1 cellular context compared by ENCODE assay signal in genomic region chr11:19101803-19102520, GRCh38.
TF ChIP-seq lines count a peak whose summit lies in the region.

No MANE protein-coding gene starts in this region.

TF ChIP-seq in HepG2, 621 proteins besides CTCF, POLR2A, EP300 and RAD21:
- no peak for TF ChIP-seq SIX1 (CRISPR knock-in tag; IDR thresholded peaks at IDR 0.05; ENCODE audit: borderline replicate concordance)
- no peak for TF ChIP-seq SP2 (CRISPR knock-in tag; IDR thresholded peaks at IDR 0.05)
- TF ChIP-seq TRIM24 (CRISPR knock-in tag; IDR thresholded peaks at IDR 0.05) = no peak
- no peak for TF ChIP-seq KLF16 (CRISPR knock-in tag; IDR thresholded peaks at IDR 0.05)
- no peak for TF ChIP-seq HIC2 (CRISPR knock-in tag; IDR thresholded peaks at IDR 0.05; ENCODE audit: low read depth)
- TF ChIP-seq MEIS1 (CRISPR knock-in tag; IDR thresholded peaks at IDR 0.05; ENCODE audit: borderline replicate concordance) = no peak
- TF ChIP-seq SRSF9 (IDR thresholded peaks at IDR 0.05; ENCODE audit: borderline replicate concordance, insufficient read depth, low read depth, low read length, poor library complexity, severe bottlenecking) = no peak
- TF ChIP-seq SMARCC2 (IDR thresholded peaks at IDR 0.05) = no peak
- no peak for TF ChIP-seq SETDB1 (CRISPR knock-in tag; IDR thresholded peaks at IDR 0.05; ENCODE audit: borderline replicate concordance)
- TF ChIP-seq RFX5 (IDR thresholded peaks at IDR 0.05; ENCODE audit: low read depth, low read length) = no peak
- no peak for TF ChIP-seq ATF3 (CRISPR knock-in tag; IDR thresholded peaks at IDR 0.05)
- no peak for TF ChIP-seq ZKSCAN1 (IDR thresholded peaks at IDR 0.05; ENCODE audit: low read length)
- no peak for TF ChIP-seq ZFYVE20 (CRISPR knock-in tag; IDR thresholded peaks at IDR 0.05; ENCODE audit: borderline replicate concordance, low read depth)
- TF ChIP-seq ATAD3A (CRISPR knock-in tag; IDR thresholded peaks at IDR 0.05) = no peak
- TF ChIP-seq NRL (CRISPR knock-in tag; IDR thresholded peaks at IDR 0.05; ENCODE audit: borderline replicate concordance) = no peak
- no peak for TF ChIP-seq ZMYM4 (CRISPR knock-in tag; IDR thresholded peaks at IDR 0.05)
